ENCODE assay signal across 25 cellular contexts in genomic region chr4:147354271-147354670, GRCh38.
"Had no signal": no experiment of that assay in that cellular context is flagged by ENCODE, and none has a peak within 500 bp of the region (broad histone marks: within the 10 kb centered on the region; RNA-seq: fewer than 3 reads in every experiment).

No MANE protein-coding gene starts in this region.

- FAIRE-seq: keratinocyte, urothelium cell line had no signal

- ATAC-seq: mucosa of descending colon; naive thymus-derived CD8-positive, alpha-beta T cell; psoas muscle; right lobe of liver; stimulated activated effector memory CD8-positive, alpha-beta T cell treated with anti-CD3 and anti-CD28 coated beads, Interleukin-12 subunit alpha, Interleukin-12 subunit beta, amount 100 ng/mL, for 72 hours; upper lobe of right lung had no signal

- H3K27me3 ChIP-seq: heart right ventricle, right lobe of liver, spleen, suprapubic skin, tibial artery, upper lobe of right lung had no signal

- H3K9ac ChIP-seq: parathyroid adenoma had no signal

- H2AFZ ChIP-seq: parathyroid adenoma had no signal

- DNase-seq: heart right ventricle; hippocampal formation; kidney glomerular epithelial cell; left cardiac atrium; left ventricle myocardium inferior; midbrain; mucosa of descending colon; naive thymus-derived CD8-positive, alpha-beta T cell; nucleus accumbens; psoas muscle; right lobe of liver; spleen; stimulated activated CD4-positive, alpha-beta T cell treated with anti-CD3 and anti-CD28 coated beads, Interleukin-4, amount 100 ng/mL, for 24 hours; stimulated activated naive CD4-positive, alpha-beta T cell; tibial artery; trophoblast cell; upper lobe of right lung had no signal

- H3K4me1 ChIP-seq: parathyroid adenoma, psoas muscle, right lobe of liver, spleen, suprapubic skin, upper lobe of right lung had no signal

- H3K36me3 ChIP-seq: heart right ventricle, left ventricle myocardium inferior, right lobe of liver, spleen, suprapubic skin, thoracic aorta, tibial artery, upper lobe of right lung had no signal

- H3K27ac ChIP-seq: left ventricle myocardium inferior, parathyroid adenoma, psoas muscle, right lobe of liver, skin epidermis, spleen, suprapubic skin, thoracic aorta, upper lobe of right lung had no signal

- H3K9me3 ChIP-seq: heart right ventricle, left ventricle myocardium inferior, mucosa of descending colon, psoas muscle, right lobe of liver, spleen, suprapubic skin, thoracic aorta, tibial artery, upper lobe of right lung had no signal

- H3K4me3 ChIP-seq: heart right ventricle, left ventricle myocardium inferior, lung, mucosa of descending colon, psoas muscle, right lobe of liver, skin epidermis, spleen, suprapubic skin, thoracic aorta, tibial artery, upper lobe of right lung had no signal
